ENCODE assay signal across 1 cellular context in the genomic region with DNA sequence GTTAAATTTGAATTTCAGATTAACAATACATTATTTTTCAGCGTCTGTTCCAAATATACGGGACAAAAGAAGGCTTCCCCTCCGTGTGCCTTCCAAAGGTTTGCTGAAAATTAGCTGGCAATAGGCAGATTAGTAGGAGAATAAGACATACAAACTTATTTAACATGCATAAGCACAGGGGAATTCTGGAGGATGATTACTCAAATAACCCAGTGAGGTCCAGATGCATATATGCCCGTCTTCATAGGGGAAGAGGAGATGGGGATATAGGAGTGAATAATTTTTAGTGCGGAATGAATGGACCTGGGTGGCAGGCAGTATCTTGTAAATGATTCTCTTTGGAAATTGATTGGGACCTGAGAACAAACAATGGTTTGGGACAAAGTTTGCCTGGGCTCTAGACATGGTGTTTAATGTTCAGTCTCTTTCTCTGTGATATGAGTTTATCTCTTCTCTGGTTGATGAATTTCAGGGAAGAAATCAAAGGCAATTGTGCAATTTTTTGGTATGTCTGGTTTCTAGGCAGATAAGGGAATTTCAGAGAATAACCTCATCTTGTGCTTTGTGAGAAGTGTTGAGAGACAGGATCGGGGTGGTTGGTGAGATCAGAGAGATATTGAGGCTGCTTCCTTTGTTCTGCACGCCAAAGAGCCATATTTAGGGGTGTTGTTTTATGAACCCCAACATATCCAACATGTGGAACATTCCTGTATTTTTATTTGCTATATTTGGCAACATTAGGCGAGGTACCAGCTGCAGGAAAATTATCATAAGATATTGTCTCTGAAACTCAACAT.
TF ChIP-seq lines count a peak whose summit lies in the region.

No MANE protein-coding gene starts in this region.

TF ChIP-seq in GM23338, 12 proteins besides CTCF, POLR2A, EP300 and RAD21 (continued from another document):
- TF ChIP-seq ZNF462 (CRISPR knock-in tag; IDR thresholded peaks at IDR 0.05) (no peak), CREB1 (CRISPR knock-in tag; IDR thresholded peaks at IDR 0.05; ENCODE audit: low read depth) (no peak), EZH2 (IDR thresholded peaks at IDR 0.05; ENCODE audit: low read depth, unreplicated experiment) (no peak), EZH2phosphoT487 (IDR thresholded peaks at IDR 0.05; ENCODE audit: unreplicated experiment) (no peak), NANOG (IDR thresholded peaks at IDR 0.05; ENCODE audit: borderline replicate concordance) (no peak), ZNF114 (CRISPR knock-in tag; IDR thresholded peaks at IDR 0.05) (no peak), JUNB (IDR thresholded peaks at IDR 0.05; ENCODE audit: unreplicated experiment) (no peak)
- TF ChIP-seq, protein P1, sequence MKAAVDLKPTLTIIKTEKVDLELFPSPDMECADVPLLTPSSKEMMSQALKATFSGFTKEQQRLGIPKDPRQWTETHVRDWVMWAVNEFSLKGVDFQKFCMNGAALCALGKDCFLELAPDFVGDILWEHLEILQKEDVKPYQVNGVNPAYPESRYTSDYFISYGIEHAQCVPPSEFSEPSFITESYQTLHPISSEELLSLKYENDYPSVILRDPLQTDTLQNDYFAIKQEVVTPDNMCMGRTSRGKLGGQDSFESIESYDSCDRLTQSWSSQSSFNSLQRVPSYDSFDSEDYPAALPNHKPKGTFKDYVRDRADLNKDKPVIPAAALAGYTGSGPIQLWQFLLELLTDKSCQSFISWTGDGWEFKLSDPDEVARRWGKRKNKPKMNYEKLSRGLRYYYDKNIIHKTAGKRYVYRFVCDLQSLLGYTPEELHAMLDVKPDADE (IDR thresholded peaks at IDR 0.05): no peak
TF ChIP-seq in GM23338: peak in this region for 0.
